ENCODE assay signal across 18 cellular contexts in genomic region chr1:205037539-205037938, GRCh38. TPM values are rescaled to one million over a fixed set of nuclear protein-coding genes. Genes with fewer than 3 reads are reported as not detected.
A peak's percentile ranks its signal among the peaks of the same experiment; 100 is the strongest.
DNase-seq lines count a peak whose midpoint lies in the region; ATAC-seq and TF ChIP-seq lines count a peak whose summit lies in the region.
"Had no signal": no experiment of that assay in that cellular context is flagged by ENCODE, and none has a peak within 500 bp of the region (broad histone marks: within the 10 kb centered on the region; RNA-seq: fewer than 3 reads in every experiment).

No MANE protein-coding gene starts in this region.

- WGBS in mesenchymal stem cell: 83% methylated on average over 9 of the region's 9 CpGs

- no peak overlapping the region for H2BK5ac ChIP-seq in mesenchymal stem cell (ENCODE audit: low read depth, low read length, poor library complexity, severe bottlenecking)

- H3K9me3 ChIP-seq in mesenchymal stem cell (ENCODE audit: control insufficient read depth, low read length) (no peaks in the 10 kb centered on the region), OCI-LY7 (ENCODE audit: low read length) (no peaks in the 10 kb centered on the region)
- H3K9me3 ChIP-seq: A549, BE2C, HAP-1 had no signal

- H3K18ac ChIP-seq in mesenchymal stem cell (ENCODE audit: low read depth in 1 of 2, low read length in 2 of 2): no peak overlapping the region

- no peaks in the 10 kb centered on the region for H3K79me1 ChIP-seq in mesenchymal stem cell (replicated peaks; ENCODE audit: low read length, poor library complexity, severe bottlenecking)

- POLR2A ChIA-PET in OCI-LY7 (lab: Charles Lee): no interaction called here

- H3K36me3 ChIP-seq in mesenchymal stem cell (ENCODE audit: control insufficient read depth in 1 of 2, insufficient read depth in 2 of 2, low read depth in 1 of 2, low read length in 2 of 2): no peaks in the 10 kb centered on the region
- H3K36me3 ChIP-seq in OCI-LY7 (ENCODE audit: insufficient read depth, low read length): no peaks in the 10 kb centered on the region
- H3K36me3 ChIP-seq: BE2C, HAP-1 had no signal

- no peak overlapping the region for H3K23ac ChIP-seq in mesenchymal stem cell (ENCODE audit: low read length in 2 of 2)

- H3K27ac ChIP-seq in cingulate gyrus (ENCODE audit: low read depth, low read length): peak overlapping the region; percentile 82
- H3K27ac ChIP-seq in mesenchymal stem cell (ENCODE audit: low read length, poor library complexity, severe bottlenecking): no peak overlapping the region
- H3K27ac ChIP-seq in OCI-LY7 (ENCODE audit: low read depth, low read length, poor library complexity, severe bottlenecking): no peak overlapping the region
- H3K27ac ChIP-seq: A549, C4-2B had no signal

- no TSS peak for BruUV-seq in OCI-LY7 (replicated peaks; lab: Mats Ljungman, UMichigan)

- no peak overlapping the region for H3K9ac ChIP-seq in mesenchymal stem cell (ENCODE audit: low read length)

- intact Hi-C loops in OCI-LY7 (cut with micrococcal nuclease; ENCODE audit: unreplicated experiment): no loop called here

- no peak overlapping the region for H2BK120ac ChIP-seq in mesenchymal stem cell (ENCODE audit: low read depth, low read length)

- ATAC-seq in left lobe of liver: peak; percentile 81
- ATAC-seq: A549, GM12878 had no signal

- no peak overlapping the region for H2BK15ac ChIP-seq in mesenchymal stem cell (ENCODE audit: low read depth, poor library complexity, severe bottlenecking)

- no peak overlapping the region for H2BK12ac ChIP-seq in mesenchymal stem cell (ENCODE audit: low read length in 2 of 2)

- no peak overlapping the region for H4K8ac ChIP-seq in mesenchymal stem cell (ENCODE audit: low read length)

- peak; percentile 90 for DNase-seq in left lobe of liver (ENCODE audit: low spot score)
- DNase-seq in mesenchymal stem cell: no peak
- no peak for DNase-seq in type B pancreatic cell (ENCODE audit: extremely low spot score, unreplicated experiment)
- no peak for DNase-seq in occipital lobe (lab: John Stamatoyannopoulos, UW)
- no peak for DNase-seq in OCI-LY7 (ENCODE audit: low spot score)
- DNase-seq in endothelial cell (ENCODE audit: low spot score): no peak
- DNase-seq: BE2C; CD4-positive, alpha-beta memory T cell; DMS79; GOT3; HFFc6 had no signal

- peak overlapping the region; percentile 24 for H4K91ac ChIP-seq in mesenchymal stem cell (ENCODE audit: low read length)

- no peak for TF ChIP-seq CTCF in type B pancreatic cell (conservative IDR thresholded peaks at IDR 0.05)
- no peak for TF ChIP-seq CTCF in OCI-LY7 (conservative IDR thresholded peaks at IDR 0.05; ENCODE audit: low read length)
- TF ChIP-seq CTCF in endothelial cell (IDR thresholded peaks at IDR 0.05; ENCODE audit: unreplicated experiment): no peak

- H3K9me3 Mint-ChIP-seq in type B pancreatic cell: no peaks in the 10 kb centered on the region
- H3K9me3 Mint-ChIP-seq in endothelial cell (ENCODE audit: unreplicated experiment): no peaks in the 10 kb centered on the region
- H3K9me3 Mint-ChIP-seq: HFFc6 had no signal

- H3K27ac Mint-ChIP-seq in type B pancreatic cell (no peak overlapping the region), endothelial cell (ENCODE audit: unreplicated experiment) (no peak overlapping the region)
- H3K27ac Mint-ChIP-seq: CD4-positive, alpha-beta memory T cell; HFFc6 had no signal

- no peaks in the 10 kb centered on the region for H4K20me1 ChIP-seq in OCI-LY7 (ENCODE audit: insufficient read depth, low read length)

- no peak overlapping the region for H3K4ac ChIP-seq in mesenchymal stem cell (ENCODE audit: low read depth in 1 of 2, low read length in 2 of 2)

- no peaks in the 10 kb centered on the region for H3K36me3 Mint-ChIP-seq in type B pancreatic cell
- H3K36me3 Mint-ChIP-seq in endothelial cell (ENCODE audit: low read depth, unreplicated experiment): peaks cover 4% of the 10 kb centered on the region

- no peak overlapping the region for H2AFZ ChIP-seq in mesenchymal stem cell (ENCODE audit: low read depth, low read length)
- H2AFZ ChIP-seq in OCI-LY7 (ENCODE audit: low read length): no peak overlapping the region

- H3K14ac ChIP-seq in mesenchymal stem cell (ENCODE audit: low read length in 2 of 2): no peak overlapping the region

- peaks cover 82% of the 10 kb centered on the region for H3K27me3 Mint-ChIP-seq in type B pancreatic cell
- H3K27me3 Mint-ChIP-seq in endothelial cell (ENCODE audit: unreplicated experiment): no peaks in the 10 kb centered on the region

- peaks cover 76 to 93% of the 10 kb centered on the region in 2 experiments for H3K27me3 ChIP-seq in mesenchymal stem cell (ENCODE audit: control insufficient read depth in 1 of 2, insufficient read depth in 1 of 2, low read length in 2 of 2)

- H3K4me3 ChIP-seq in mesenchymal stem cell (ENCODE audit: insufficient read depth in 1 of 2, low read depth in 1 of 2, low read length in 2 of 2): no peak overlapping the region
- H3K4me3 ChIP-seq in OCI-LY7 (ENCODE audit: low read depth, low read length, poor library complexity, severe bottlenecking): no peak overlapping the region
- H3K4me3 ChIP-seq: A549, GM12878, HAP-1 had no signal

- H3K4me1 ChIP-seq in mesenchymal stem cell (ENCODE audit: control insufficient read depth, insufficient read depth, low read depth, low read length) (no peaks in the 10 kb centered on the region), OCI-LY7 (ENCODE audit: insufficient read depth, low read length, poor library complexity, severe bottlenecking) (no peaks in the 10 kb centered on the region)
- H3K4me1 ChIP-seq: A549, HAP-1 had no signal

- H3K4me2 ChIP-seq in mesenchymal stem cell (ENCODE audit: low read length, poor library complexity, severe bottlenecking): no peak overlapping the region
- no peak overlapping the region for H3K4me2 ChIP-seq in OCI-LY7 (ENCODE audit: low read length)
- H3K4me2 ChIP-seq: A549 had no signal

- H3K4me3 Mint-ChIP-seq in type B pancreatic cell: no peak overlapping the region
- H3K4me3 Mint-ChIP-seq in endothelial cell (ENCODE audit: unreplicated experiment): no peak overlapping the region
- H3K4me3 Mint-ChIP-seq: CD4-positive, alpha-beta memory T cell; HFFc6 had no signal

- H2AK5ac ChIP-seq in mesenchymal stem cell (ENCODE audit: low read length, severe bottlenecking): no peak overlapping the region

- H3K4me1 Mint-ChIP-seq in type B pancreatic cell (ENCODE audit: unreplicated experiment): no peaks in the 10 kb centered on the region
- peaks cover 13% of the 10 kb centered on the region for H3K4me1 Mint-ChIP-seq in endothelial cell (ENCODE audit: unreplicated experiment)
- H3K4me1 Mint-ChIP-seq: CD4-positive, alpha-beta memory T cell had no signal

- CTCF ChIA-PET in OCI-LY7 (lab: Charles Lee; ENCODE audit: unreplicated experiment): no interaction called here

- no peaks in the 10 kb centered on the region for H3K9me2 ChIP-seq in OCI-LY7 (ENCODE audit: insufficient read depth, low read length)

- no peaks in the 10 kb centered on the region for H3K79me2 ChIP-seq in OCI-LY7 (ENCODE audit: insufficient read depth, low read depth, low read length)

RNA-seq across cellular contexts. Expression of gene CNTN2, which starts 5.5 kb away (rescaled TPM):
- 0.13 TPM for total RNA-seq in left lobe of liver
- polyA plus RNA-seq in mesenchymal stem cell (2013, experiment 1 of 2): not detected
- not detected for polyA plus RNA-seq in mesenchymal stem cell (2013, experiment 2 of 2)
- 0.59 and 6.3 TPM in 2 replicates for total RNA-seq in type B pancreatic cell (ENCODE audit: low replicate concordance)
- total RNA-seq in occipital lobe: 22.8 TPM
- total RNA-seq in OCI-LY7 (2014; rRNA removed; shearing (Covaris generic)): not detected in 2 replicates
- not detected in 2 replicates for total RNA-seq in OCI-LY7 (2022)
- total RNA-seq in endothelial cell (ENCODE audit: unreplicated experiment): 0.10 TPM
- total RNA-seq: CD4-positive, alpha-beta memory T cell; G401; GM12878; HFFc6 had no signal
- polyA plus RNA-seq: A549; AG04450; CD4-positive, alpha-beta memory T cell had no signal

RNA-seq across cellular contexts. Expression of gene TMEM81, which starts 46.7 kb away (rescaled TPM):
- total RNA-seq in left lobe of liver (2.2 TPM), type B pancreatic cell (ENCODE audit: low replicate concordance) (3.3 and 5.8 TPM in 2 replicates), occipital lobe (3.4 TPM), OCI-LY7 (2022) (2.8 and 3.2 TPM in 2 replicates), endothelial cell (ENCODE audit: unreplicated experiment) (3.7 TPM)
- 0.73 TPM for polyA plus RNA-seq in mesenchymal stem cell (2013, experiment 1 of 2)
- polyA plus RNA-seq in mesenchymal stem cell (2013, experiment 2 of 2): 0.73 TPM
- 2.7 and 3.4 TPM in 2 replicates for total RNA-seq in OCI-LY7 (2014; rRNA removed; shearing (Covaris generic))
